ENCODE assay signal across 8 cellular contexts in the genomic region with DNA sequence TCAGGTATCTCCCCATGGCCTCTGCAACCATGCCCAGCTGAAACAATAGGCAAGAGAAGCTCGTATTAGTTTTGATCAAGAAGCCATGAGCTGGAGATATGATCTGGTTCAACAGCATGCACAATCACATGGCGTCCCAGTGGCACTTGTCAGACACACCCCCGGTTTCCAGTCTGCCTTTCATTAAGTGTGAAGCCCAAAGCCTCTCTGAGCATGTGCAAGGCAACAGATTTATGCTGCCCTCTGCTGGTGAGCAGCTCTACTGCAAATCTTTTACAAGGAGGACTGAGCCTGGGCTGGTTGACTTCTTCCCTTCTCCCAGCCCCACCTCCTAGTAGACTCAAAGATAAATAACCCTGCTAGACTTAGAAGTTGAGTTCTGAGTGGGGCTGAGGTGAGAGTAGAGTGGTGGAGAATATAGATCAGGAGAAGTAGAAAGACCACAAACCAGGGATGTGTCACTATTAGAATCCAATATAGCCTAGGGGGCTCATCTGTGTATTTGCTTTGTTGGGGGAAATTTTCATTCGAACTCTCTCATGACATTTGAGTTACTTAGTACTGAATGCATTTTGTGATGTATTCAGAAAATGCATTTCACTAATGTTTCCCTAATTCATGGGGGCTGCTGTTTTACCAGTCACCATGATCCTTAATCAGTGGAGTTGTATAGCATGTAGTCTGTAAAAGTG. TPM values are rescaled to one million over a fixed set of nuclear protein-coding genes. Genes with fewer than 3 reads are reported as not detected.
DNase-seq lines count a peak whose midpoint lies in the region; ATAC-seq and TF ChIP-seq lines count a peak whose summit lies in the region.

No MANE protein-coding gene starts in this region.

- H3K4me3 ChIP-seq in astrocyte of the spinal cord (ENCODE audit: low read depth, low read length) = no peak overlapping the region

- in situ Hi-C loops in astrocyte of the spinal cord (cut with HindIII; ENCODE audit: low sequenced_read_pairs) = no loop called here

- DNase-seq in A172 (ENCODE audit: low spot score) (peak; percentile 55), NCI-H187 treated with DMSO at 0.1 percent for 48 hours (lab: John Stamatoyannopoulos, UW) (peak; percentile 87), T-helper 22 cell (ENCODE audit: low read depth) (peak; percentile 17), astrocyte of the spinal cord (ENCODE audit: low read depth, low spot score) (peak; percentile 77), iPS-NIHi11 (ENCODE audit: low spot score) (peak; percentile 90)
- DNase-seq in stimulated activated CD4-positive, alpha-beta T cell treated with anti-CD3 and anti-CD28 coated beads, Interleukin-15, amount 100 ng/mL, for 24 hours = peak; percentile 81

- ATAC-seq in GM18502 (IDR thresholded peaks at IDR 0.05; ENCODE audit: poor library complexity, unreplicated experiment) = peak; percentile 95
- peak; percentile 83 for ATAC-seq in HG02943 (IDR thresholded peaks at IDR 0.05; ENCODE audit: low read depth, unreplicated experiment)

- peak; percentile 87 for TF ChIP-seq CTCF in astrocyte of the spinal cord (IDR thresholded peaks at IDR 0.05; ENCODE audit: low read depth, low read length)

RNA-seq across cellular contexts. Expression of a gene that starts 53.7 kb away (rescaled TPM):
- 8.6 and 13.4 TPM in 2 replicates for total RNA-seq in A172 (2014; rRNA removed; shearing (Covaris generic))

Comparison
In these comparisons a context has a peak if more than half of its experiments do, and no peak if none do; other contexts are left out.
1. DNase-seq: peak in every context shown above with its lines; median percentile 90 in iPS-NIHi11; 87 in NCI-H187 treated with DMSO at 0.1 percent for 48 hours; 81 in stimulated activated CD4-positive, alpha-beta T cell treated with anti-CD3 and anti-CD28 coated beads, Interleukin-15, amount 100 ng/mL, for 24 hours; 77 in astrocyte of the spinal cord; 55 in A172; 17 in T-helper 22 cell.